ENCODE assay signal across 21 cellular contexts in genomic region chr2:141806090-141806489, GRCh38.
"Had no signal": no experiment of that assay in that cellular context is flagged by ENCODE, and none has a peak within 500 bp of the region (broad histone marks: within the 10 kb centered on the region; RNA-seq: fewer than 3 reads in every experiment).

No MANE protein-coding gene starts in this region.

- H3K9me3 ChIP-seq: prostate gland, right lobe of liver, thoracic aorta, transverse colon had no signal

- H3K9ac ChIP-seq: parathyroid adenoma had no signal

- DNase-seq: cortex of kidney; dorsolateral prefrontal cortex; effector CD8-positive, alpha-beta T cell; heart left ventricle; hippocampal formation; kidney glomerular epithelial cell; mammary epithelial cell; naive thymus-derived CD4-positive, alpha-beta T cell; nephron progenitor cell; right lobe of liver; spleen; stimulated activated CD4-positive, alpha-beta T cell treated with anti-CD3 and anti-CD28 coated beads, Interleukin-15, amount 100 ng/mL, for 24 hours; stimulated activated CD4-positive, alpha-beta T cell treated with anti-CD3 and anti-CD28 coated beads, Interleukin-1b, Interleukin-23, amount 100 ng/mL, for 48 hours; stimulated activated CD4-positive, alpha-beta T cell treated with anti-CD3 and anti-CD28 coated beads, Interleukin-4, amount 100 ng/mL, for 24 hours; stimulated activated naive CD8-positive, alpha-beta T cell treated with anti-CD3 and anti-CD28 coated beads, Interleukin-15, amount 100 ng/mL, for 72 hours; transverse colon had no signal

- H3K36me3 Mint-ChIP-seq: naive thymus-derived CD4-positive, alpha-beta T cell; stimulated activated memory B cell treated with anti-CD40 and anti-IgM and Interleukin-4, amounts not matched to agents 10 μg/mL and 1 μg/mL and 100 μg/mL, for 72 hours had no signal

- ATAC-seq: esophagus mucosa; heart left ventricle; naive thymus-derived CD4-positive, alpha-beta T cell; right lobe of liver; stimulated activated memory B cell treated with anti-CD40 and anti-IgM and Interleukin-4, amounts not matched to agents 10 μg/mL and 1 μg/mL and 100 μg/mL, for 72 hours; stimulated activated naive CD8-positive, alpha-beta T cell treated with anti-CD3 and anti-CD28 coated beads, Interleukin-15, amount 100 ng/mL, for 72 hours had no signal

- H3K36me3 ChIP-seq: heart left ventricle, prostate gland, right lobe of liver, spleen, thoracic aorta, transverse colon had no signal

- H3K27me3 Mint-ChIP-seq: naive thymus-derived CD4-positive, alpha-beta T cell; stimulated activated memory B cell treated with anti-CD40 and anti-IgM and Interleukin-4, amounts not matched to agents 10 μg/mL and 1 μg/mL and 100 μg/mL, for 72 hours; stimulated activated naive CD8-positive, alpha-beta T cell treated with anti-CD3 and anti-CD28 coated beads, Interleukin-15, amount 100 ng/mL, for 72 hours had no signal

- H3K27ac ChIP-seq: dorsolateral prefrontal cortex, heart left ventricle, parathyroid adenoma, prostate gland, right lobe of liver, spleen, thoracic aorta, transverse colon had no signal

- H3K4me3 ChIP-seq: dorsolateral prefrontal cortex, heart left ventricle, prostate gland, right lobe of liver, spleen, thoracic aorta, transverse colon had no signal

- H2AFZ ChIP-seq: parathyroid adenoma had no signal

- H3K79me2 ChIP-seq: parathyroid adenoma had no signal

- H3K9me3 Mint-ChIP-seq: nephron progenitor cell; stimulated activated memory B cell treated with anti-CD40 and anti-IgM and Interleukin-4, amounts not matched to agents 10 μg/mL and 1 μg/mL and 100 μg/mL, for 72 hours had no signal

- H3K4me1 Mint-ChIP-seq: naive thymus-derived CD4-positive, alpha-beta T cell; stimulated activated memory B cell treated with anti-CD40 and anti-IgM and Interleukin-4, amounts not matched to agents 10 μg/mL and 1 μg/mL and 100 μg/mL, for 72 hours; stimulated activated naive CD8-positive, alpha-beta T cell treated with anti-CD3 and anti-CD28 coated beads, Interleukin-15, amount 100 ng/mL, for 72 hours had no signal

- H3K27me3 ChIP-seq: dorsolateral prefrontal cortex, heart left ventricle, right lobe of liver, spleen, transverse colon had no signal

- H3K4me3 Mint-ChIP-seq: naive thymus-derived CD4-positive, alpha-beta T cell; nephron progenitor cell; stimulated activated memory B cell treated with anti-CD40 and anti-IgM and Interleukin-4, amounts not matched to agents 10 μg/mL and 1 μg/mL and 100 μg/mL, for 72 hours; stimulated activated naive CD8-positive, alpha-beta T cell treated with anti-CD3 and anti-CD28 coated beads, Interleukin-15, amount 100 ng/mL, for 72 hours had no signal

- H3K4me1 ChIP-seq: heart left ventricle, parathyroid adenoma, prostate gland, right lobe of liver, spleen, transverse colon had no signal

- H3K27ac Mint-ChIP-seq: naive thymus-derived CD4-positive, alpha-beta T cell; nephron progenitor cell; stimulated activated memory B cell treated with anti-CD40 and anti-IgM and Interleukin-4, amounts not matched to agents 10 μg/mL and 1 μg/mL and 100 μg/mL, for 72 hours; stimulated activated naive CD8-positive, alpha-beta T cell treated with anti-CD3 and anti-CD28 coated beads, Interleukin-15, amount 100 ng/mL, for 72 hours had no signal
